ENCODE assay signal across 10 cellular contexts in genomic region chr6:42338573-42339218, GRCh38.
DNase-seq lines count a peak whose midpoint lies in the region; ATAC-seq and TF ChIP-seq lines count a peak whose summit lies in the region.
"Had no signal": no experiment of that assay in that cellular context is flagged by ENCODE, and none has a peak within 500 bp of the region (broad histone marks: within the 10 kb centered on the region; RNA-seq: fewer than 3 reads in every experiment).

No MANE protein-coding gene starts in this region.

- 46 to 56% methylated on average over 9 of the region's 9 CpGs for WGBS in lower leg skin, 2 donors

- H3K27me3 Mint-ChIP-seq in activated T-cell treated with anti-CD3 and anti-CD28 coated beads, Interleukin-2, amount 50 U/mL, for 72 hours (ENCODE audit: low read depth) = no peaks in the 10 kb centered on the region

- DNase-seq in AG10803 (ENCODE audit: low read depth) = peak; percentile 99
- no peak for DNase-seq in HL-60 (ENCODE audit: low read depth in 1 of 2, low spot score in 1 of 2)
- peak; percentile 42 to 50 for DNase-seq in activated T-cell treated with anti-CD3 and anti-CD28 coated beads, Interleukin-2, amount 50 U/mL, for 72 hours
- peak; percentile 93 for DNase-seq in kidney glomerular epithelial cell (lab: John Stamatoyannopoulos, UW)
- DNase-seq in NCI-H2107 (lab: John Stamatoyannopoulos, UW) = no peak
- no peak for DNase-seq in D341Med (ENCODE audit: low spot score)
- no peak for DNase-seq in lower leg skin (ENCODE audit: low spot score in 2 of 2)

- no peaks in the 10 kb centered on the region for H3K27me3 ChIP-seq in HL-60 (ENCODE audit: insufficient read depth, poor library complexity, severe bottlenecking)

- peaks cover 17 to 22% of the 10 kb centered on the region in 2 donors for H3K36me3 Mint-ChIP-seq in activated T-cell treated with anti-CD3 and anti-CD28 coated beads, Interleukin-2, amount 50 U/mL, for 72 hours (ENCODE audit: insufficient read depth in 2 of 2)

- H3K27ac ChIP-seq in HL-60 (replicated peaks) = peak overlapping the region; percentile 100

- TF ChIP-seq CTCF in AG10803 (conservative IDR thresholded peaks at IDR 0.05; ENCODE audit: low read length) = peak; percentile 25
- TF ChIP-seq CTCF in HL-60 (IDR thresholded peaks at IDR 0.05; ENCODE audit: insufficient read depth, low read length) = no peak
- no peak for TF ChIP-seq CTCF in lower leg skin (IDR thresholded peaks at IDR 0.05)

- intact Hi-C loops in lower leg skin (cut with DNase I; ENCODE audit: low total_unique reads) = no loop called here

- peak overlapping the region; percentile 95 for H3K27ac Mint-ChIP-seq in activated T-cell treated with anti-CD3 and anti-CD28 coated beads, Interleukin-2, amount 50 U/mL, for 72 hours

- peak overlapping the region; percentile 70 to 83 for H3K4me3 Mint-ChIP-seq in activated T-cell treated with anti-CD3 and anti-CD28 coated beads, Interleukin-2, amount 50 U/mL, for 72 hours
- H3K4me3 Mint-ChIP-seq: nephron had no signal

- H3K4me1 Mint-ChIP-seq in activated T-cell treated with anti-CD3 and anti-CD28 coated beads, Interleukin-2, amount 50 U/mL, for 72 hours (ENCODE audit: low read depth) = peaks cover 86% of the 10 kb centered on the region
- H3K4me1 Mint-ChIP-seq: nephron had no signal

- no peaks in the 10 kb centered on the region for H3K9me3 Mint-ChIP-seq in activated T-cell treated with anti-CD3 and anti-CD28 coated beads, Interleukin-2, amount 50 U/mL, for 72 hours
- H3K9me3 Mint-ChIP-seq: nephron had no signal

- H3K4me3 ChIP-seq in AG10803 (ENCODE audit: low read length) (no peak overlapping the region; the same call in 1 of the 2 replicates), HL-60 (replicated peaks; ENCODE audit: insufficient read depth, low read length) (no peak overlapping the region), lower leg skin (ENCODE audit: low read depth, poor library complexity, severe bottlenecking) (no peak overlapping the region)
- H3K4me3 ChIP-seq: GM12878 had no signal

- no peak for TF ChIP-seq POLR2A in lower leg skin (IDR thresholded peaks at IDR 0.05)

- peak; percentile 35 to 43 for ATAC-seq in activated T-cell treated with anti-CD3 and anti-CD28 coated beads, Interleukin-2, amount 50 U/mL, for 72 hours (replicated peaks in 1 of 2)
- no peak for ATAC-seq in GM21367 (IDR thresholded peaks at IDR 0.05; ENCODE audit: unreplicated experiment)
- ATAC-seq: GM12878 had no signal

Comparison
In these comparisons a context has a peak if more than half of its experiments do, and no peak if none do; other contexts are left out.
1. DNase-seq: peak in AG10803 (single experiment), activated T-cell treated with anti-CD3 and anti-CD28 coated beads, Interleukin-2, amount 50 U/mL, for 72 hours (2 of 2) and kidney glomerular epithelial cell (single experiment); none in HL-60 (0 of 2), NCI-H2107 (single experiment), D341Med (single experiment) and lower leg skin (0 of 2).